Comparison of ENCODE assay signal across 8 cellular contexts in genomic region chr5:57779383-57780223, GRCh38.
DNase-seq lines count a peak whose midpoint lies in the region; ATAC-seq, FAIRE-seq and TF ChIP-seq lines count a peak whose summit lies in the region.

No MANE protein-coding gene starts in this region.

- H3K23ac ChIP-seq in mesenchymal stem cell (ENCODE audit: low read length in 2 of 2), result no peak overlapping the region

- no peak overlapping the region for H2BK15ac ChIP-seq in mesenchymal stem cell (ENCODE audit: low read depth, poor library complexity, severe bottlenecking)

- POLR2A ChIA-PET in BJ (lab: Charles Lee), result interaction anchor here (0.6 to 0.7 kb wide), 2 partner anchors 675 to 681 kb away, joined by 4 read pairs; no protein-coding TSS in a partner anchor

- H3K27ac Mint-ChIP-seq in effector memory CD8-positive, alpha-beta T cell, result no peak overlapping the region

- H3K4ac ChIP-seq in mesenchymal stem cell (ENCODE audit: low read depth in 1 of 2, low read length in 2 of 2), result no peak overlapping the region

- TF ChIP-seq CTCF in BJ (IDR thresholded peaks at IDR 0.05; ENCODE audit: insufficient read depth, low read depth, low read length) (peak; percentile 71), GM13976 (IDR thresholded peaks at IDR 0.05; ENCODE audit: borderline replicate concordance, control extremely low read depth, extremely low read depth, insufficient read depth, missing control alignments) (peak; percentile 24), RWPE2 (IDR thresholded peaks at IDR 0.05; ENCODE audit: poor library complexity, severe bottlenecking) (peak; percentile 94)

- no peak overlapping the region for H2BK5ac ChIP-seq in mesenchymal stem cell (ENCODE audit: low read depth, low read length, poor library complexity, severe bottlenecking)

- in situ Hi-C loops in GM13976 (cut with MboI; ENCODE audit: low sequenced_read_pairs, unreplicated experiment), result loop anchor here (10.0 kb wide), 1 partner anchor 685 kb away; the partner anchor contains the start of gene PLK2

- no peaks in the 10 kb centered on the region for H3K79me1 ChIP-seq in mesenchymal stem cell (replicated peaks; ENCODE audit: low read length, poor library complexity, severe bottlenecking)

- no peaks in the 10 kb centered on the region for H3K4me1 Mint-ChIP-seq in effector memory CD8-positive, alpha-beta T cell (ENCODE audit: low read depth in 2 of 2)

- H3K36me3 ChIP-seq in BJ (ENCODE audit: control insufficient read depth, insufficient read depth, low read length), result no peaks in the 10 kb centered on the region
- no peaks in the 10 kb centered on the region for H3K36me3 ChIP-seq in RWPE2 (ENCODE audit: low read depth)
- H3K36me3 ChIP-seq in mesenchymal stem cell (ENCODE audit: control insufficient read depth in 1 of 2, insufficient read depth in 2 of 2, low read depth in 1 of 2, low read length in 2 of 2), result no peaks in the 10 kb centered on the region

- H3K27ac ChIP-seq in RWPE2 (ENCODE audit: poor library complexity, severe bottlenecking) (peak overlapping the region; percentile 2), mesenchymal stem cell (ENCODE audit: low read length, poor library complexity, severe bottlenecking) (no peak overlapping the region)

- H2BK12ac ChIP-seq in mesenchymal stem cell (ENCODE audit: low read length in 2 of 2), result peak overlapping the region in 1 of 2 experiments; percentile 85

- H2BK120ac ChIP-seq in mesenchymal stem cell (ENCODE audit: low read depth, low read length), result no peak overlapping the region

- H3K4me1 ChIP-seq in RWPE2 (ENCODE audit: insufficient read depth, poor library complexity, severe bottlenecking) (peaks cover 18% of the 10 kb centered on the region), mesenchymal stem cell (ENCODE audit: control insufficient read depth, insufficient read depth, low read depth, low read length) (peaks cover 1% of the 10 kb centered on the region)

- no peak overlapping the region for H4K91ac ChIP-seq in mesenchymal stem cell (ENCODE audit: low read length)

- no peak overlapping the region for H3K18ac ChIP-seq in mesenchymal stem cell (ENCODE audit: low read depth in 1 of 2, low read length in 2 of 2)

- TF ChIP-seq EP300 in Ishikawa (IDR thresholded peaks at IDR 0.05; ENCODE audit: borderline replicate concordance), result no peak

- H3K4me2 ChIP-seq in mesenchymal stem cell (ENCODE audit: low read length, poor library complexity, severe bottlenecking), result no peak overlapping the region

- H3K9me3 ChIP-seq in RWPE2 (ENCODE audit: severe bottlenecking) (no peaks in the 10 kb centered on the region), mesenchymal stem cell (ENCODE audit: control insufficient read depth, low read length) (no peaks in the 10 kb centered on the region)

- H3K14ac ChIP-seq in mesenchymal stem cell (ENCODE audit: low read length in 2 of 2), result no peak overlapping the region

- peak overlapping the region; percentile 1 for H2AK5ac ChIP-seq in mesenchymal stem cell (ENCODE audit: low read length, severe bottlenecking)

- no peak overlapping the region for H3K4me3 Mint-ChIP-seq in effector memory CD8-positive, alpha-beta T cell

- H3K4me3 ChIP-seq in BJ (ENCODE audit: low read depth, low read length) (no peak overlapping the region), RWPE2 (ENCODE audit: severe bottlenecking) (no peak overlapping the region), mesenchymal stem cell (ENCODE audit: insufficient read depth in 1 of 2, low read depth in 1 of 2, low read length in 2 of 2) (no peak overlapping the region)

- H4K8ac ChIP-seq in mesenchymal stem cell (ENCODE audit: low read length), result no peak overlapping the region

- CTCF ChIA-PET in BJ (lab: Yijun Ruan, JAX), result interaction anchor here (0.5 to 8.3 kb wide), 40 partner anchors 8 to 899 kb away, joined by 3 to 120 read pairs (median 4); partner anchors contain the start of gene PLK2

- peak overlapping the region; percentile 26 for H3K9ac ChIP-seq in mesenchymal stem cell (ENCODE audit: low read length)

- 42% methylated on average over 2 of the region's 3 CpGs for WGBS in mesenchymal stem cell

- peaks cover 4 to 8% of the 10 kb centered on the region in 2 donors for H3K27me3 Mint-ChIP-seq in effector memory CD8-positive, alpha-beta T cell

- no peaks in the 10 kb centered on the region for H3K36me3 Mint-ChIP-seq in effector memory CD8-positive, alpha-beta T cell (ENCODE audit: insufficient read depth)

- H2AFZ ChIP-seq in mesenchymal stem cell (ENCODE audit: low read depth, low read length), result no peak overlapping the region

- no peaks in the 10 kb centered on the region for H3K27me3 ChIP-seq in BJ (ENCODE audit: control insufficient read depth, insufficient read depth, low read length)
- no peaks in the 10 kb centered on the region for H3K27me3 ChIP-seq in RWPE2 (ENCODE audit: insufficient read depth, poor library complexity, severe bottlenecking)
- no peaks in the 10 kb centered on the region for H3K27me3 ChIP-seq in mesenchymal stem cell (ENCODE audit: control insufficient read depth in 1 of 2, insufficient read depth in 1 of 2, low read length in 2 of 2)

- TF ChIP-seq RAD21 in Ishikawa (IDR thresholded peaks at IDR 0.05; ENCODE audit: low read depth), result peak; percentile 93

- FAIRE-seq in endometrium (lab: Jason Lieb, UNC), result peak; percentile 85

- ATAC-seq in RWPE2 (ENCODE audit: low read depth), result peak; percentile 85
- no peak for ATAC-seq in effector memory CD8-positive, alpha-beta T cell (replicated peaks)

- H3K9me3 Mint-ChIP-seq in effector memory CD8-positive, alpha-beta T cell, result peaks cover 0 to 2% of the 10 kb centered on the region in 2 donors

- DNase-seq in BJ (ENCODE audit: low read depth) (no peak), GM13976 (ENCODE audit: low spot score) (peak; percentile 17), RWPE2 (ENCODE audit: low spot score) (no peak), mesenchymal stem cell (peak; percentile 76), activated gamma-delta T cell treated with Interleukin-2 at 50 U/mL for 16 hours (no peak)
- no peak for DNase-seq in effector memory CD8-positive, alpha-beta T cell

TF ChIP-seq in Ishikawa, 13 proteins besides CTCF, POLR2A, EP300 and RAD21:
- TF ChIP-seq TEAD4 (IDR thresholded peaks at IDR 0.05) (peak; percentile 40; the same call in 1 of the 2 replicates), FOXM1 (IDR thresholded peaks at IDR 0.05; ENCODE audit: borderline replicate concordance, low read depth) (no peak)

Comparison
In these comparisons a context has a peak if more than half of its experiments do, and no peak if none do; other contexts are left out.
1. DNase-seq: peak in GM13976 (single experiment) and mesenchymal stem cell (single experiment); none in BJ (single experiment), RWPE2 (single experiment), effector memory CD8-positive, alpha-beta T cell (0 of 3) and activated gamma-delta T cell treated with Interleukin-2 at 50 U/mL for 16 hours (single experiment).
2. CTCF ChIP-seq: peak in every context shown above with its lines; median percentile 94 in RWPE2; 71 in BJ; 24 in GM13976.